Comparison of ENCODE assay signal across 8 cellular contexts in the genomic region with DNA sequence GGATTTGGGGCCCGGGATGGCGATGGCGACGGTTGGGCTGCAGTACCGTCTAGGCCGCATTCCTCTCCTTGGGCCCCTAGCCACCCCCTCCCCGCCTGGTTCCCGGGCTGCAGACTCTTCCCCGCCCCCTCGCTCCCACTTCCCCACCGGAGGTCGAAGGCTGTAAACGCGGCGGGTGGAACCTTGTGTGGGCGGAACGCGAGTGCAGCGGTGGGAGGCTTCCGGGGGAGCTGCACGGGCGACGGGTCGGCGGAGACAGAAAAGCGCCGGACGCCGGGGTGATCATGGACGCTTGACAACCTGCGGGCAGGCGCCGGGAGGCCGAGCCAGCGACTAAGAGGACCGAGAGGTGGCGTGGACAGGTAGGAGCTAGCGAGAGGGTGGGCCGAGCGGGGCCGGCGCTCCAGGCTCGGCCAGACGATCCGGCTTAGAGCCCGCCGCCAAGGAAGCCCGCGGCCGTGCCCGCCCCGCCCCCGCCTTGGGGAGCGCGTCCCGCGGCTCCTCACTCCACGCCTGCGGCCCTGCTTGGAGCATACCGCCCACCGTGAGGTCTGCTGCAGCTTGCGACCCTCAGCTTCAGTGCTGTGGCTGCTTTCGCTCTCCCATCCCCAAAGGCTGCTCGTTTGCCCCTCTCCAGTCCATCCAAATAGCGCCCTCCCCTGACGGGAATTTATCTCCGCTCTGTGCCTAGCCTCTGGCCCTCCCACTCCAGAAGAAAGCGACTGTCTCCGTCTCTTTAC. TPM values are rescaled to one million over a fixed set of nuclear protein-coding genes. Genes with fewer than 3 reads are reported as not detected.
DNase-seq lines count a peak whose midpoint lies in the region; FAIRE-seq and TF ChIP-seq lines count a peak whose summit lies in the region.

A gene (plus strand): TSS at position 269 of the 740 bp plus-strand sequence. CDS start 2,126 bp downstream, outside the sequence.

- dilution Hi-C loops in endothelial cell of umbilical vein (cut with MboI; ENCODE audit: extremely low pct_ligation_motif_present, low sequenced_read_pairs) = no loop called here

- peak within 1 kb of the TSS; percentile 1; the same call in 1 of the 2 replicates for H2AFZ ChIP-seq in OCI-LY1 (ENCODE audit: low read length)
- H2AFZ ChIP-seq in endothelial cell of umbilical vein (ENCODE audit: low read depth, low read length) = peak within 1 kb of the TSS; percentile 97

- H3K4me1 ChIP-seq in HUES48 (ENCODE audit: control insufficient read depth, insufficient read depth, low read length) = peaks cover 12% of the 10 kb centered on the region
- H3K4me1 ChIP-seq in OCI-LY1 (ENCODE audit: insufficient read depth, low read length, severe bottlenecking) = peaks cover 46% of the 10 kb centered on the region
- H3K4me1 ChIP-seq in endothelial cell of umbilical vein (ENCODE audit: control insufficient read depth, extremely low read depth, insufficient read depth, low read length) = peaks cover 27% of the 10 kb centered on the region

- CTCF ChIA-PET in endothelial cell of umbilical vein (lab: Charles Lee) = interaction anchor here (0.7 to 3.2 kb wide), 7 partner anchors 8 to 111 kb away, joined by 3 to 17 read pairs (median 4); no protein-coding TSS in a partner anchor

- H3K4me3 ChIP-seq in HUES48 (ENCODE audit: low read depth, low read length) (peak within 1 kb of the TSS; percentile 91), OCI-LY1 (ENCODE audit: low read depth, low read length, poor library complexity, severe bottlenecking) (peak within 1 kb of the TSS; percentile 94), endothelial cell of umbilical vein (replicated peaks in 1 of 3; ENCODE audit: insufficient read depth in 1 of 3, low read depth in 1 of 3, low read length in 3 of 3) (peak within 1 kb of the TSS; percentile 46 to 84 (median 64))

- H3K79me2 ChIP-seq in OCI-LY1 (ENCODE audit: insufficient read depth, low read length) (peaks cover 35% of the 10 kb centered on the region), endothelial cell of umbilical vein (ENCODE audit: control insufficient read depth, insufficient read depth, low read length) (peaks cover 46% of the 10 kb centered on the region)

- H3K9me3 ChIP-seq in HUES48 (ENCODE audit: control insufficient read depth, insufficient read depth, low read length) (no peaks in the 10 kb centered on the region), OCI-LY1 (ENCODE audit: low read length) (no peaks in the 10 kb centered on the region), endothelial cell of umbilical vein (replicated peaks; ENCODE audit: control insufficient read depth, insufficient read depth, low read length) (no peaks in the 10 kb centered on the region)

- POLR2A ChIA-PET in endothelial cell of umbilical vein (lab: Charles Lee) = interaction anchor here (0.5 kb wide), 1 partner anchor 516 kb away, joined by 4 read pairs; no protein-coding TSS in a partner anchor

- H3K36me3 ChIP-seq in HUES48 (ENCODE audit: control insufficient read depth, insufficient read depth, low read length) (peaks cover 22% of the 10 kb centered on the region), OCI-LY1 (ENCODE audit: insufficient read depth, low read length) (peaks cover 27% of the 10 kb centered on the region), endothelial cell of umbilical vein (ENCODE audit: control insufficient read depth in 2 of 2, extremely low read depth in 1 of 2, insufficient read depth in 2 of 2, low read length in 2 of 2) (peaks cover 3 to 5% of the 10 kb centered on the region in 2 experiments)

- H3K27ac ChIP-seq in HUES48 (ENCODE audit: low read depth, low read length) (peak within 1 kb of the TSS; percentile 93), OCI-LY1 (ENCODE audit: low read depth, low read length, poor library complexity, severe bottlenecking) (peak within 1 kb of the TSS; percentile 45), endothelial cell of umbilical vein (ENCODE audit: insufficient read depth, low read depth, low read length) (peak within 1 kb of the TSS; percentile 53)

- H3K27me3 ChIP-seq in HUES48 (ENCODE audit: control insufficient read depth, insufficient read depth, low read length) = no peaks in the 10 kb centered on the region
- no peaks in the 10 kb centered on the region for H3K27me3 ChIP-seq in OCI-LY1 (ENCODE audit: insufficient read depth, low read length)
- H3K27me3 ChIP-seq in endothelial cell of umbilical vein (ENCODE audit: control insufficient read depth in 2 of 2, insufficient read depth in 2 of 2, low read length in 2 of 2) = no peaks in the 10 kb centered on the region

- no TSS peak for BruUV-seq in endothelial cell of umbilical vein (replicated peaks; lab: Mats Ljungman, UMichigan)

- H3K9ac ChIP-seq in HUES48 (ENCODE audit: low read depth, low read length) (peak within 1 kb of the TSS; percentile 92), OCI-LY1 (ENCODE audit: low read length) (peak within 1 kb of the TSS; percentile 80), endothelial cell of umbilical vein (replicated peaks; ENCODE audit: extremely low read depth, insufficient read depth, low read length) (peak within 1 kb of the TSS; percentile 72)

- TF ChIP-seq CTCF in GM20000 (IDR thresholded peaks at IDR 0.05; ENCODE audit: extremely low read depth, missing control alignments) (peak; percentile 47), OCI-LY1 (IDR thresholded peaks at IDR 0.05; ENCODE audit: low read length) (peak; percentile 76), endothelial cell of umbilical vein (IDR thresholded peaks at IDR 0.05; ENCODE audit: extremely low read depth in 1 of 2, insufficient read depth in 1 of 2, low read depth in 1 of 2, low read length in 2 of 2) (peak; percentile 34 to 42)

- intact Hi-C loops in endothelial cell of umbilical vein (cut with micrococcal nuclease) = loop anchor here (1.0 kb wide), 1 partner anchor 174 kb away; no protein-coding TSS in a partner anchor

- H3K9me1 ChIP-seq in endothelial cell of umbilical vein (replicated peaks; ENCODE audit: control insufficient read depth, extremely low read depth, insufficient read depth, low read length) = no peaks in the 10 kb centered on the region

- peak; percentile 63 for FAIRE-seq in endothelial cell of umbilical vein (lab: Jason Lieb, UNC)

- H4K20me1 ChIP-seq in OCI-LY1 (ENCODE audit: insufficient read depth, low read length) (no peaks in the 10 kb centered on the region; the same call in 1 of the 2 replicates), endothelial cell of umbilical vein (replicated peaks; ENCODE audit: control insufficient read depth, extremely low read depth, insufficient read depth, low read length) (no peaks in the 10 kb centered on the region)

- peak; percentile 69 for TF ChIP-seq POLR2A in endothelial cell of umbilical vein (IDR thresholded peaks at IDR 0.05; ENCODE audit: low read depth, low read length)

- DNase-seq in CMK (ENCODE audit: low read depth) (peak; percentile 76), GM20000 (ENCODE audit: low spot score) (peak; percentile 89), endothelial cell of umbilical vein (ENCODE audit: low read depth, low spot score) (peak; percentile 85), midbrain (lab: John Stamatoyannopoulos, UW) (peak; percentile 74)
- DNase-seq in activated CD8-positive, alpha-beta memory T cell treated with anti-CD3 and anti-CD28 coated beads, Interleukin-2, amount 50 U/mL, for 4 hours = peak; percentile 80
- peak; percentile 63 to 66 for DNase-seq in stimulated activated CD8-positive, alpha-beta memory T cell treated with anti-CD3 and anti-CD28 coated beads, Interleukin-2, amount 100 ng/mL, for 1 hour (ENCODE audit: low read depth in 2 of 2)

- no peaks in the 10 kb centered on the region for H3K9me2 ChIP-seq in OCI-LY1 (ENCODE audit: low read depth, low read length)

- H3F3A ChIP-seq in OCI-LY1 (ENCODE audit: insufficient read depth, low read length) = no peaks in the 10 kb centered on the region

- H3K4me2 ChIP-seq in OCI-LY1 (ENCODE audit: low read length) = peak within 1 kb of the TSS; percentile 80
- H3K4me2 ChIP-seq in endothelial cell of umbilical vein (ENCODE audit: insufficient read depth, low read length) = peak within 1 kb of the TSS; percentile 84

TF ChIP-seq in endothelial cell of umbilical vein, 7 proteins besides CTCF, POLR2A, EP300 and RAD21:
- TF ChIP-seq GATA2 (IDR thresholded peaks at IDR 0.05; ENCODE audit: insufficient read depth, insufficient read length, low read depth, low read length) = no peak
- peak; percentile 74 for TF ChIP-seq POLR2AphosphoS5 (IDR thresholded peaks at IDR 0.05; ENCODE audit: insufficient read depth, low read depth, low read length)

RNA-seq across cellular contexts. Expression of the gene that starts here (rescaled TPM):
- 42.4 and 50.3 TPM in 2 replicates for total RNA-seq in endothelial cell of umbilical vein
- polyA plus RNA-seq in endothelial cell of umbilical vein = 59.2 and 60.2 TPM in 2 replicates
- polyA plus RNA-seq in endothelial cell of umbilical vein (2011; cell fraction: cytosol; rRNA removed) = 48.5 and 53.3 TPM in 2 replicates
- polyA plus RNA-seq in endothelial cell of umbilical vein (2011; cell fraction: nucleus; rRNA removed) = 148 and 157 TPM in 2 replicates
- polyA plus RNA-seq in endothelial cell of umbilical vein (2012) = 40.4 and 42.9 TPM in 2 replicates
- polyA minus RNA-seq in endothelial cell of umbilical vein = 42.4 and 45.0 TPM in 2 replicates
- 10.2 TPM for polyA minus RNA-seq in endothelial cell of umbilical vein (2011; cell fraction: cytosol; rRNA and poly(A)+ RNA removed)
- polyA minus RNA-seq in endothelial cell of umbilical vein (2011; cell fraction: nucleus; rRNA and poly(A)+ RNA removed) = 35.7 and 45.4 TPM in 2 replicates

Comparison
In these comparisons a context has a peak if more than half of its experiments do, and no peak if none do; other contexts are left out.
1. Peak in every context shown above with its lines: DNase-seq, H3K4me3 ChIP-seq and H3K27ac ChIP-seq.